In the genomic region with DNA sequence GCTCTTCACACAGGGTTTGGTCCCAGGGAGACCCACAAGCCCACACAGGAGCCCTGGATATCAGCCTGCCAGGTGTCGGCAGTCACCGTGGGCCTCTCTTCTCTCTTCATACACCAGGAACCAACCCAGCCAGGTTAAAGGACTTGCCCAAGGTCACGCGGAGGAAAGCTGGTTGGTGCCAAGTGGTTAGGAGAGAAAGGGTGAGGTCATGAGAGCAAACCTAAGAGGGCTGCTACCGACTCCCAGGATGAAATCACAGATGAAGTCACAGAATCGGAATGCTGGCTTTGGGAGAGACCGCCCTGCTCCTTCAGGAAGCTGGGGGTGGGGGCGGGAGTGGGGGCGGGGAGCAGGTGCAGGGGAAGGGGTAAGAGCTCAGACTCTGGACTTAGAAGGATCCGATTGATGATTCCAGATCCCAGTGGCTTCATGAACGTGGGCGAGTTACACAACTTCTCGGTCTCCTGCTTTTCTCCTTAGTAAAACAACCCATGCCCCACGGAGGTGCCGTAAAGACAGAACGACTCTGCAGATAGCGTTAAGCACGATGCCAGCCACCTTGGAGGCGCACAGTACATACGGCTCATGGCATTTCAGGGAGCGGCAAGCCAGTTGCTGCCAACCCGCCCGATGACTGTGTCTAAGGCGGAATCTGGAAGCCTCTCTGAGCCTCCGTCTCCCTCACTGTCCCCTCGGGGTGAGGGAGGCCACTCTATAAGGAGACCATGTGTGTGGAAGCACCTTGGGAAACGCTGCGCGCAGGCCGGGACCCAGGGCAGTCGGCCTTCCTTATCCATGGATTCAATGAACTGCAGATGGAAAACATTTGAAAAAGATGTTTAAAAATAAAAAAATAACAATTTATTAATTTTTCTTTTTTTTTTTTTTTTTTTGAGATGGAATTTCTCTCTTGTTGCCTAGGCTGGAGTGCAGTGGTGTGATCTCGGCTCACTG, we compare ENCODE assay signal across 12 cellular contexts. TPM values are rescaled to one million over a fixed set of nuclear protein-coding genes. Genes with fewer than 3 reads are reported as not detected.
A peak's percentile ranks its signal among the peaks of the same experiment; 100 is the strongest.
DNase-seq lines count a peak whose midpoint lies in the region; ATAC-seq and TF ChIP-seq lines count a peak whose summit lies in the region.
"Had no signal": no experiment of that assay in that cellular context is flagged by ENCODE, and none has a peak within 500 bp of the region (broad histone marks: within the 10 kb centered on the region; RNA-seq: fewer than 3 reads in every experiment).

No MANE protein-coding gene starts in this region.

- no peak for ATAC-seq in GM18519 (IDR thresholded peaks at IDR 0.05; ENCODE audit: low FRiP score, unreplicated experiment)
- ATAC-seq in effector memory CD8-positive, alpha-beta T cell (replicated peaks): no peak

- no peak overlapping the region for H3K4me3 ChIP-seq in AG04450 (ENCODE audit: low read depth, low read length)
- no peak overlapping the region for H3K4me3 ChIP-seq in HUES6 (ENCODE audit: low read depth, low read length)
- peak overlapping the region in 2 of 3 donors; percentile 8 to 29 for H3K4me3 ChIP-seq in breast epithelium
- H3K4me3 ChIP-seq in lower leg skin (ENCODE audit: low read depth, poor library complexity, severe bottlenecking): no peak overlapping the region

- CTCF ChIA-PET in AG04450 (lab: Charles Lee): interaction anchor here (0.6 to 1.3 kb wide), 3 partner anchors 33 to 858 kb away, joined by 4 to 5 read pairs (median 5); no protein-coding TSS in a partner anchor

- TF ChIP-seq CTCF in AG04450 (IDR thresholded peaks at IDR 0.05; ENCODE audit: low read depth, low read length): no peak
- no peak for TF ChIP-seq CTCF in breast epithelium (IDR thresholded peaks at IDR 0.05)
- TF ChIP-seq CTCF in lower leg skin (IDR thresholded peaks at IDR 0.05): no peak

- H3K36me3 Mint-ChIP-seq in effector memory CD8-positive, alpha-beta T cell (ENCODE audit: insufficient read depth): no peaks in the 10 kb centered on the region

- peaks cover 4% of the 10 kb centered on the region for H3K27me3 ChIP-seq in AG04450 (ENCODE audit: control insufficient read depth, insufficient read depth, low read length)
- H3K27me3 ChIP-seq in HUES6 (ENCODE audit: control insufficient read depth, insufficient read depth, low read length): no peaks in the 10 kb centered on the region
- no peaks in the 10 kb centered on the region for H3K27me3 ChIP-seq in breast epithelium

- POLR2A ChIA-PET in AG04450 (lab: Yijun Ruan, JAX): no interaction called here

- peaks cover 0 to 7% of the 10 kb centered on the region in 2 donors for H3K27me3 Mint-ChIP-seq in effector memory CD8-positive, alpha-beta T cell

- 48 to 53% methylated on average over 31 to 32 of the region's 32 CpGs for WGBS in lower leg skin, 2 donors

- no peak for DNase-seq in AG04450 (ENCODE audit: low read depth, low spot score)
- DNase-seq in breast epithelium (ENCODE audit: low spot score in 2 of 2): no peak
- peak; percentile 36 to 80 for DNase-seq in lower leg skin (ENCODE audit: low spot score in 2 of 2)
- no peak for DNase-seq in effector memory CD8-positive, alpha-beta T cell
- no peak for DNase-seq in occipital lobe (lab: John Stamatoyannopoulos, UW)
- DNase-seq in NCI-H2171 (lab: John Stamatoyannopoulos, UW): no peak
- DNase-seq: NCI-H2081 treated with DMSO at 0.1 percent for 48 hours had no signal

- H3K36me3 ChIP-seq in HUES6 (ENCODE audit: control insufficient read depth, insufficient read depth, low read length) (no peaks in the 10 kb centered on the region), breast epithelium (no peaks in the 10 kb centered on the region)

- H3K27ac ChIP-seq in AG04450 (ENCODE audit: low read depth, low read length): peak overlapping the region; percentile 11
- 0 out of 2 replicates have a peak overlapping the region, but pooled peaks have one; percentile 19 for H3K27ac ChIP-seq in HUES6 (ENCODE audit: low read depth, low read length)
- peak overlapping the region in 1 of 2 donors; percentile 61 for H3K27ac ChIP-seq in breast epithelium

- H3K9me3 Mint-ChIP-seq in effector memory CD8-positive, alpha-beta T cell: no peaks in the 10 kb centered on the region
- H3K9me3 Mint-ChIP-seq: neural crest cell; stimulated activated naive CD8-positive, alpha-beta T cell treated with anti-CD3 and anti-CD28 coated beads, Interleukin-15, Interleukin-2, amounts not matched to agents 100 ng/mL and 50 ng/mL, for 24 hours; T-helper 2 cell treated with Interferon-gamma antibody and Interleukin-4, amounts not matched to agents 5 μg/mL and 100 μg/mL, for 36 hours had no signal

- no peak overlapping the region for H3K4me3 Mint-ChIP-seq in effector memory CD8-positive, alpha-beta T cell
- H3K4me3 Mint-ChIP-seq: neural crest cell; stimulated activated naive CD8-positive, alpha-beta T cell treated with anti-CD3 and anti-CD28 coated beads, Interleukin-15, Interleukin-2, amounts not matched to agents 100 ng/mL and 50 ng/mL, for 24 hours; T-helper 2 cell treated with Interferon-gamma antibody and Interleukin-4, amounts not matched to agents 5 μg/mL and 100 μg/mL, for 36 hours had no signal

- H3K4me1 ChIP-seq in HUES6 (ENCODE audit: control insufficient read depth, insufficient read depth, low read length) (peaks cover 11% of the 10 kb centered on the region), breast epithelium (no peaks in the 10 kb centered on the region)

- H3K9ac ChIP-seq in HUES6 (ENCODE audit: low read length): peak overlapping the region; percentile 26

- peaks cover 3% of the 10 kb centered on the region; the same call in 1 of the 2 replicates for H3K9me3 ChIP-seq in AG04450 (ENCODE audit: control insufficient read depth, insufficient read depth, low read length)
- H3K9me3 ChIP-seq in HUES6 (ENCODE audit: control insufficient read depth, insufficient read depth, low read depth, low read length): no peaks in the 10 kb centered on the region
- no peaks in the 10 kb centered on the region for H3K9me3 ChIP-seq in breast epithelium

- peaks cover 3 to 4% of the 10 kb centered on the region in 2 donors for H3K4me1 Mint-ChIP-seq in effector memory CD8-positive, alpha-beta T cell (ENCODE audit: low read depth in 2 of 2)
- H3K4me1 Mint-ChIP-seq: neural crest cell had no signal

- no peak for TF ChIP-seq POLR2A in breast epithelium (IDR thresholded peaks at IDR 0.05)
- TF ChIP-seq POLR2A in lower leg skin (IDR thresholded peaks at IDR 0.05): no peak

- no peak overlapping the region for H3K27ac Mint-ChIP-seq in effector memory CD8-positive, alpha-beta T cell
- H3K27ac Mint-ChIP-seq: stimulated activated naive CD8-positive, alpha-beta T cell treated with anti-CD3 and anti-CD28 coated beads, Interleukin-15, Interleukin-2, amounts not matched to agents 100 ng/mL and 50 ng/mL, for 24 hours; T-helper 2 cell treated with Interferon-gamma antibody and Interleukin-4, amounts not matched to agents 5 μg/mL and 100 μg/mL, for 36 hours had no signal

- intact Hi-C loops in breast epithelium (cut with DNase I; ENCODE audit: low total_unique reads): no loop called here
- intact Hi-C loops in lower leg skin (cut with DNase I; ENCODE audit: low total_unique reads): no loop called here

RNA-seq across cellular contexts. Expression of gene TAF1B, which starts 23.0 kb away (rescaled TPM):
- polyA plus RNA-seq in AG04450 (2011; rRNA removed): 17.2 and 25.8 TPM in 2 replicates
- 23.7 and 27.7 TPM in 2 replicates for polyA minus RNA-seq in AG04450 (2011; rRNA and poly(A)+ RNA removed)
- 10 to 100 TPM; 17.0 to 21.6 (median 20.3) TPM for total RNA-seq in breast epithelium
- 10 to 100 TPM; 11.2 to 26.9 (median 20.1) TPM for total RNA-seq in lower leg skin
- 48.0 TPM for total RNA-seq in occipital lobe

Comparison
In these comparisons a context has a peak if more than half of its experiments do, and no peak if none do; other contexts are left out.
1. DNase-seq: peak in lower leg skin (2 of 2); none in AG04450 (single experiment), breast epithelium (0 of 2), effector memory CD8-positive, alpha-beta T cell (0 of 3), occipital lobe (single experiment) and NCI-H2171 (single experiment).
2. H3K4me3 ChIP-seq: peak in breast epithelium (2 of 3); none in AG04450 (single experiment), HUES6 (single experiment) and lower leg skin (single experiment).